10 cellular contexts compared by ENCODE assay signal in the genomic region with DNA sequence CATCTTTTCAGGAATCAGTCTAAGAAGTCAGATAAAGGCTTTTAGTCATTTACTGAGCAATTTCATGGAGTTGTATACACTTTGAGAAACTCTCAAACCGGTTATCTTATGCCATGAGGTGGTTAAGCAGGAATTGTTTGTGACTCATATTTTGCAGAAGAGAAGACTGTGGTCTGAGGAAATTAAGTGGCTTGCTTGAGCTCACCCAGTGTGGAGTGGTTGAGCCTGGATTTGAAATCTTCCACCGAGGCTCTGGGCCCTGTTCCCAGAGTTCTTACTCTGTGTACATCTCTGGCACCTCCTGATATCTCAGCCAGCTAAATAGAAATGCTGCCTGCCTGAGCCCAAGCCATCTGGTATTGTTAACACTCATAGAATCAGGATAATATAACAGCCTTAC.
DNase-seq lines count a peak whose midpoint lies in the region; ATAC-seq and TF ChIP-seq lines count a peak whose summit lies in the region.
"Had no signal": no experiment of that assay in that cellular context is flagged by ENCODE, and none has a peak within 500 bp of the region (broad histone marks: within the 10 kb centered on the region; RNA-seq: fewer than 3 reads in every experiment).

No MANE protein-coding gene starts in this region.

- H3K4me3 Mint-ChIP-seq in stimulated activated effector memory CD8-positive, alpha-beta T cell treated with anti-CD3 and anti-CD28 coated beads, Interleukin-12 subunit alpha, Interleukin-12 subunit beta, amount 100 ng/mL, for 72 hours = no peak overlapping the region
- H3K4me3 Mint-ChIP-seq: B cell had no signal

- peak; percentile 91 for ATAC-seq in stimulated activated effector memory CD8-positive, alpha-beta T cell treated with anti-CD3 and anti-CD28 coated beads, Interleukin-12 subunit alpha, Interleukin-12 subunit beta, amount 100 ng/mL, for 72 hours
- ATAC-seq in GM18498 (IDR thresholded peaks at IDR 0.05; ENCODE audit: unreplicated experiment) = no peak

- CTCF ChIA-PET in RWPE1 (lab: Yijun Ruan, JAX) = interaction anchor here (0.6 to 0.7 kb wide), 2 partner anchors 38 to 618 kb away, joined by 3 to 4 read pairs; a partner anchor contains a TSS

- H3K27ac ChIP-seq in RWPE1 = no peak overlapping the region

- TF ChIP-seq CTCF in RWPE1 (conservative IDR thresholded peaks at IDR 0.05; ENCODE audit: low read depth) (no peak), foreskin fibroblast (IDR thresholded peaks at IDR 0.05; ENCODE audit: low read depth, low read length) (no peak)

- DNase-seq in NOMO-1 treated with DMSO at 0.1 percent for 48 hours (lab: John Stamatoyannopoulos, UW; ENCODE audit: unreplicated experiment) = peak; percentile 55
- DNase-seq in NOMO-1 treated with dmso at 0.1 percent for 144 hours (lab: John Stamatoyannopoulos, UW; ENCODE audit: unreplicated experiment) = no peak
- peak; percentile 60 for DNase-seq in RWPE1 (ENCODE audit: low spot score)
- peak; percentile 82 to 87 for DNase-seq in foreskin fibroblast
- DNase-seq in stimulated activated effector memory CD8-positive, alpha-beta T cell treated with anti-CD3 and anti-CD28 coated beads, Interleukin-12 subunit alpha, Interleukin-12 subunit beta, amount 100 ng/mL, for 72 hours (ENCODE audit: low spot score in 2 of 2) = no peak
- no peak for DNase-seq in activated CD4-positive, alpha-beta T cell treated with anti-CD3 and anti-CD28 coated beads, Interleukin-2, amount 50 U/mL, for 4 hours
- DNase-seq in iPS-NIHi7 (ENCODE audit: extremely low spot score) = no peak
- DNase-seq: stimulated activated CD4-positive, alpha-beta T cell treated with anti-CD3 and anti-CD28 coated beads, Interleukin-1b, Interleukin-23, amount 100 ng/mL, for 48 hours had no signal

- peaks cover 34% of the 10 kb centered on the region for H3K4me1 Mint-ChIP-seq in stimulated activated effector memory CD8-positive, alpha-beta T cell treated with anti-CD3 and anti-CD28 coated beads, Interleukin-12 subunit alpha, Interleukin-12 subunit beta, amount 100 ng/mL, for 72 hours

- H3K36me3 Mint-ChIP-seq in stimulated activated effector memory CD8-positive, alpha-beta T cell treated with anti-CD3 and anti-CD28 coated beads, Interleukin-12 subunit alpha, Interleukin-12 subunit beta, amount 100 ng/mL, for 72 hours = no peaks in the 10 kb centered on the region

- POLR2A ChIA-PET in RWPE1 (lab: Yijun Ruan, JAX; ENCODE audit: low non-redundant PET) = no interaction called here

- H3K4me3 ChIP-seq in foreskin fibroblast (ENCODE audit: low read depth in 1 of 2, low read length in 2 of 2) = no peak overlapping the region

- H3K9me3 Mint-ChIP-seq in stimulated activated effector memory CD8-positive, alpha-beta T cell treated with anti-CD3 and anti-CD28 coated beads, Interleukin-12 subunit alpha, Interleukin-12 subunit beta, amount 100 ng/mL, for 72 hours = no peaks in the 10 kb centered on the region

- no peak overlapping the region for H3K27ac Mint-ChIP-seq in stimulated activated effector memory CD8-positive, alpha-beta T cell treated with anti-CD3 and anti-CD28 coated beads, Interleukin-12 subunit alpha, Interleukin-12 subunit beta, amount 100 ng/mL, for 72 hours
- H3K27ac Mint-ChIP-seq: B cell had no signal

Comparison
In these comparisons a context has a peak if more than half of its experiments do, and no peak if none do; other contexts are left out.
1. DNase-seq: peak in NOMO-1 treated with DMSO at 0.1 percent for 48 hours (single experiment), RWPE1 (single experiment) and foreskin fibroblast (2 of 2); none in NOMO-1 treated with dmso at 0.1 percent for 144 hours (single experiment), stimulated activated effector memory CD8-positive, alpha-beta T cell treated with anti-CD3 and anti-CD28 coated beads, Interleukin-12 subunit alpha, Interleukin-12 subunit beta, amount 100 ng/mL, for 72 hours (0 of 2), activated CD4-positive, alpha-beta T cell treated with anti-CD3 and anti-CD28 coated beads, Interleukin-2, amount 50 U/mL, for 4 hours (0 of 2) and iPS-NIHi7 (single experiment).